In genomic region chr2:211455225-211455841, GRCh38 we compare ENCODE assay signal across 7 cellular contexts.
DNase-seq lines count a peak whose midpoint lies in the region; ATAC-seq and FAIRE-seq lines count a peak whose summit lies in the region.

No MANE protein-coding gene starts in this region.

- no peaks in the 10 kb centered on the region for H3K27me3 ChIP-seq in NT2/D1 (ENCODE audit: insufficient read depth, insufficient read length)

- no peaks in the 10 kb centered on the region for H3K9me3 ChIP-seq in NT2/D1 (ENCODE audit: insufficient read depth, low read length)

- ATAC-seq in GM19438 (IDR thresholded peaks at IDR 0.05; ENCODE audit: low read depth, unreplicated experiment) (peak; percentile 78), HG03558 (IDR thresholded peaks at IDR 0.05; ENCODE audit: extremely low read depth, unreplicated experiment) (peak; percentile 50), left lobe of liver (peak; percentile 88)

- in situ Hi-C loops in G401 (cut with HindIII; ENCODE audit: low sequenced_read_pairs) = no loop called here

- H3K9ac ChIP-seq in NT2/D1 (ENCODE audit: insufficient read length, low read depth) = no peak overlapping the region

- H3K4me3 ChIP-seq in NT2/D1 (ENCODE audit: insufficient read length, low read depth) = no peak overlapping the region

- DNase-seq in G401 (ENCODE audit: low spot score) = peak; percentile 90
- DNase-seq in NT2/D1 (ENCODE audit: low read depth, low spot score) = peak; percentile 20
- peak; percentile 89 for DNase-seq in cerebellar cortex (ENCODE audit: low spot score)
- no peak for DNase-seq in left lobe of liver (ENCODE audit: low spot score)
- DNase-seq in urothelium cell line (ENCODE audit: low spot score) = peak; percentile 38

- H3K4me1 ChIP-seq in NT2/D1 (ENCODE audit: insufficient read depth, insufficient read length) = no peaks in the 10 kb centered on the region

- H3K36me3 ChIP-seq in NT2/D1 (ENCODE audit: insufficient read depth, insufficient read length, low read length) = no peaks in the 10 kb centered on the region

- FAIRE-seq in urothelium cell line (lab: Jason Lieb, UNC) = no peak
